Comparison of ENCODE assay signal across 1 cellular context in the genomic region with DNA sequence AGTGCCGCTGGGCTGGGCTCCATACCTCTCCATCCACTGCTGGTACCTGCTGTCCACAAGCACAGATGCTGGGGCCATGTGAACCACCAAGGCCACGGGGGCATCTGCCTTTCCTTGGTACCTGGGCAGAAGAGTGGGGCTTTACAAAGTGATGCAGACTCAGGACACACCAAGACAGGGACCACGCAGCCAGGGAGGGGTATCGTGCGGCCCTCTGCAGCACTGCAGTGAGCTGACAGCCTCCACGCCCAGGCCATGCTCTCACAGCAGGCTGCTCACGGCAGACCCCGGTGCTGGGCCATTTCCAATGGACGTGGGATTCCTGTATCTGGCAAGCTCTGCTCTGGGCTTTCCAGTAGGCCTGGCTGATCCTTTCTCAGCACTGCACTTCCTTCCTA.
TF ChIP-seq lines count a peak whose summit lies in the region.

No MANE protein-coding gene starts in this region.

TF ChIP-seq in HepG2, 621 proteins besides CTCF, POLR2A, EP300 and RAD21:
- TF ChIP-seq, protein P1, sequence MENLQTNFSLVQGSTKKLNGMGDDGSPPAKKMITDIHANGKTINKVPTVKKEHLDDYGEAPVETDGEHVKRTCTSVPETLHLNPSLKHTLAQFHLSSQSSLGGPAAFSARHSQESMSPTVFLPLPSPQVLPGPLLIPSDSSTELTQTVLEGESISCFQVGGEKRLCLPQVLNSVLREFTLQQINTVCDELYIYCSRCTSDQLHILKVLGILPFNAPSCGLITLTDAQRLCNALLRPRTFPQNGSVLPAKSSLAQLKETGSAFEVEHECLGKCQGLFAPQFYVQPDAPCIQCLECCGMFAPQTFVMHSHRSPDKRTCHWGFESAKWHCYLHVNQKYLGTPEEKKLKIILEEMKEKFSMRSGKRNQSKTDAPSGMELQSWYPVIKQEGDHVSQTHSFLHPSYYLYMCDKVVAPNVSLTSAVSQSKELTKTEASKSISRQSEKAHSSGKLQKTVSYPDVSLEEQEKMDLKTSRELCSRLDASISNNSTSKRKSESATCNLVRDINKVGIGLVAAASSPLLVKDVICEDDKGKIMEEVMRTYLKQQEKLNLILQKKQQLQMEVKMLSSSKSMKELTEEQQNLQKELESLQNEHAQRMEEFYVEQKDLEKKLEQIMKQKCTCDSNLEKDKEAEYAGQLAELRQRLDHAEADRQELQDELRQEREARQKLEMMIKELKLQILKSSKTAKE (CRISPR knock-in tag; IDR thresholded peaks at IDR 0.05; ENCODE audit: borderline replicate concordance), result no peak
- TF ChIP-seq RFXANK (CRISPR knock-in tag; IDR thresholded peaks at IDR 0.05), result no peak
- TF ChIP-seq SALL1 (CRISPR knock-in tag; IDR thresholded peaks at IDR 0.05), result no peak
- TF ChIP-seq ZNF644 (CRISPR knock-in tag; IDR thresholded peaks at IDR 0.05; ENCODE audit: low read depth), result no peak
